ENCODE assay signal across 1 cellular context in genomic region chr13:27168870-27169525, GRCh38.
TF ChIP-seq lines count a peak whose summit lies in the region.

No MANE protein-coding gene starts in this region.

TF ChIP-seq in HEK293, 187 proteins besides CTCF, POLR2A, EP300 and RAD21 (continued from another document):
- TF ChIP-seq, protein P1, sequence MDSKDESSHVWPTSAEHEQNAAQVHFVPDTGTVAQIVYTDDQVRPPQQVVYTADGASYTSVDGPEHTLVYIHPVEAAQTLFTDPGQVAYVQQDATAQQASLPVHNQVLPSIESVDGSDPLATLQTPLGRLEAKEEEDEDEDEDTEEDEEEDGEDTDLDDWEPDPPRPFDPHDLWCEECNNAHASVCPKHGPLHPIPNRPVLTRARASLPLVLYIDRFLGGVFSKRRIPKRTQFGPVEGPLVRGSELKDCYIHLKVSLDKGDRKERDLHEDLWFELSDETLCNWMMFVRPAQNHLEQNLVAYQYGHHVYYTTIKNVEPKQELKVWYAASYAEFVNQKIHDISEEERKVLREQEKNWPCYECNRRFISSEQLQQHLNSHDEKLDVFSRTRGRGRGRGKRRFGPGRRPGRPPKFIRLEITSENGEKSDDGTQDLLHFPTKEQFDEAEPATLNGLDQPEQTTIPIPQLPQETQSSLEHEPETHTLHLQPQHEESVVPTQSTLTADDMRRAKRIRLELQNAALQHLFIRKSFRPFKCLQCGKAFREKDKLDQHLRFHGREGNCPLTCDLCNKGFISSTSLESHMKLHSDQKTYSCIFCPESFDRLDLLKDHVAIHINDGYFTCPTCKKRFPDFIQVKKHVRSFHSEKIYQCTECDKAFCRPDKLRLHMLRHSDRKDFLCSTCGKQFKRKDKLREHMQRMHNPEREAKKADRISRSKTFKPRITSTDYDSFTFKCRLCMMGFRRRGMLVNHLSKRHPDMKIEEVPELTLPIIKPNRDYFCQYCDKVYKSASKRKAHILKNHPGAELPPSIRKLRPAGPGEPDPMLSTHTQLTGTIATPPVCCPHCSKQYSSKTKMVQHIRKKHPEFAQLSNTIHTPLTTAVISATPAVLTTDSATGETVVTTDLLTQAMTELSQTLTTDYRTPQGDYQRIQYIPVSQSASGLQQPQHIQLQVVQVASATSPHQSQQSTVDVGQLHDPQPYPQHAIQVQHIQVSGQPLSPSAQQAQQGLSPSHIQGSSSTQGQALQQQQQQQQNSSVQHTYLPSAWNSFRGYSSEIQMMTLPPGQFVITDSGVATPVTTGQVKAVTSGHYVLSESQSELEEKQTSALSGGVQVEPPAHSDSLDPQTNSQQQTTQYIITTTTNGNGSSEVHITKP (tag by site-specific recombination; IDR thresholded peaks at IDR 0.05) = peak; percentile 78
- TF ChIP-seq ZNF16 (tag by site-specific recombination; IDR thresholded peaks at IDR 0.05; ENCODE audit: low read depth) (no peak), ZFP69B (tag by site-specific recombination; IDR thresholded peaks at IDR 0.05) (no peak), ZNF664 (tag by site-specific recombination; IDR thresholded peaks at IDR 0.05) (no peak), ZBTB1 (tag by site-specific recombination; IDR thresholded peaks at IDR 0.05) (no peak), ZNF302 (tag by site-specific recombination; IDR thresholded peaks at IDR 0.05; ENCODE audit: low read depth) (no peak), OVOL3 (tag by site-specific recombination; IDR thresholded peaks at IDR 0.05) (no peak)
- TF ChIP-seq, protein P2, sequence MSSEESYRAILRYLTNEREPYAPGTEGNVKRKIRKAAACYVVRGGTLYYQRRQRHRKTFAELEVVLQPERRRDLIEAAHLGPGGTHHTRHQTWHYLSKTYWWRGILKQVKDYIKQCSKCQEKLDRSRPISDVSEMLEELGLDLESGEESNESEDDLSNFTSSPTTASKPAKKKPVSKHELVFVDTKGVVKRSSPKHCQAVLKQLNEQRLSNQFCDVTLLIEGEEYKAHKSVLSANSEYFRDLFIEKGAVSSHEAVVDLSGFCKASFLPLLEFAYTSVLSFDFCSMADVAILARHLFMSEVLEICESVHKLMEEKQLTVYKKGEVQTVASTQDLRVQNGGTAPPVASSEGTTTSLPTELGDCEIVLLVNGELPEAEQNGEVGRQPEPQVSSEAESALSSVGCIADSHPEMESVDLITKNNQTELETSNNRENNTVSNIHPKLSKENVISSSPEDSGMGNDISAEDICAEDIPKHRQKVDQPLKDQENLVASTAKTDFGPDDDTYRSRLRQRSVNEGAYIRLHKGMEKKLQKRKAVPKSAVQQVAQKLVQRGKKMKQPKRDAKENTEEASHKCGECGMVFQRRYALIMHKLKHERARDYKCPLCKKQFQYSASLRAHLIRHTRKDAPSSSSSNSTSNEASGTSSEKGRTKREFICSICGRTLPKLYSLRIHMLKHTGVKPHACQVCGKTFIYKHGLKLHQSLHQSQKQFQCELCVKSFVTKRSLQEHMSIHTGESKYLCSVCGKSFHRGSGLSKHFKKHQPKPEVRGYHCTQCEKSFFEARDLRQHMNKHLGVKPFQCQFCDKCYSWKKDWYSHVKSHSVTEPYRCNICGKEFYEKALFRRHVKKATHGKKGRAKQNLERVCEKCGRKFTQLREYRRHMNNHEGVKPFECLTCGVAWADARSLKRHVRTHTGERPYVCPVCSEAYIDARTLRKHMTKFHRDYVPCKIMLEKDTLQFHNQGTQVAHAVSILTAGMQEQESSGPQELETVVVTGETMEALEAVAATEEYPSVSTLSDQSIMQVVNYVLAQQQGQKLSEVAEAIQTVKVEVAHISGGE (tag by site-specific recombination; conservative IDR thresholded peaks at IDR 0.05; ENCODE audit: low read depth) = no peak
